8 cellular contexts compared by ENCODE assay signal in genomic region chrX:153967536-153968214, GRCh38. TPM values are rescaled to one million over a fixed set of nuclear protein-coding genes. Genes with fewer than 3 reads are reported as not detected.
DNase-seq lines count a peak whose midpoint lies in the region; ATAC-seq and TF ChIP-seq lines count a peak whose summit lies in the region.
"Had no signal": no experiment of that assay in that cellular context is flagged by ENCODE, and none has a peak within 500 bp of the region (broad histone marks: within the 10 kb centered on the region; RNA-seq: fewer than 3 reads in every experiment).

No MANE protein-coding gene starts in this region.

- no peak overlapping the region for H3K4me3 ChIP-seq in HEK293 (ENCODE audit: low read depth, low read length)
- H3K4me3 ChIP-seq in endodermal cell (ENCODE audit: low read length), result peak overlapping the region; percentile 89
- no peak overlapping the region for H3K4me3 ChIP-seq in thyroid gland (replicated peaks in 1 of 3)

- peaks cover 32% of the 10 kb centered on the region for H3K4me1 Mint-ChIP-seq in endodermal cell
- peaks cover 34% of the 10 kb centered on the region for H3K4me1 Mint-ChIP-seq in stimulated activated effector memory CD8-positive, alpha-beta T cell treated with anti-CD3 and anti-CD28 coated beads, Interleukin-12 subunit alpha, Interleukin-12 subunit beta, amount 100 ng/mL, for 72 hours

- CTCF ChIA-PET in HEK293 (lab: Yijun Ruan, JAX), result interaction anchor here (0.6 to 7.0 kb wide), 10 partner anchors 14 to 506 kb away, joined by 3 to 65 read pairs (median 4); no protein-coding TSS in a partner anchor

- H3K27ac ChIP-seq in HEK293 (ENCODE audit: extremely low read depth, low read depth, low read length) (no peak overlapping the region), endodermal cell (ENCODE audit: low read depth, low read length) (peak overlapping the region; percentile 63), thyroid gland (no peak overlapping the region)
- H3K27ac ChIP-seq: epithelial cell of prostate had no signal

- H3K9me3 Mint-ChIP-seq in endodermal cell, result no peaks in the 10 kb centered on the region
- no peaks in the 10 kb centered on the region for H3K9me3 Mint-ChIP-seq in stimulated activated effector memory CD8-positive, alpha-beta T cell treated with anti-CD3 and anti-CD28 coated beads, Interleukin-12 subunit alpha, Interleukin-12 subunit beta, amount 100 ng/mL, for 72 hours

- H3K36me3 Mint-ChIP-seq in endodermal cell (ENCODE audit: low read depth), result peaks cover 34% of the 10 kb centered on the region
- H3K36me3 Mint-ChIP-seq in stimulated activated effector memory CD8-positive, alpha-beta T cell treated with anti-CD3 and anti-CD28 coated beads, Interleukin-12 subunit alpha, Interleukin-12 subunit beta, amount 100 ng/mL, for 72 hours, result peaks cover 95% of the 10 kb centered on the region

- no peaks in the 10 kb centered on the region for H3K27me3 Mint-ChIP-seq in endodermal cell (ENCODE audit: insufficient read depth)

- H3K36me3 ChIP-seq in HEK293 (ENCODE audit: control insufficient read depth in 2 of 2, insufficient read depth in 1 of 2, low read length in 2 of 2) (peaks cover 5 to 55% of the 10 kb centered on the region in 2 experiments; a peak in 2 of 3 replicates), endodermal cell (ENCODE audit: control insufficient read depth, insufficient read depth, low read length) (peaks cover 20% of the 10 kb centered on the region), thyroid gland (peaks cover 0 to 6% of the 10 kb centered on the region in 2 donors)

- H3K27ac Mint-ChIP-seq in endodermal cell, result peak overlapping the region; percentile 89
- peak overlapping the region; percentile 97 for H3K27ac Mint-ChIP-seq in stimulated activated effector memory CD8-positive, alpha-beta T cell treated with anti-CD3 and anti-CD28 coated beads, Interleukin-12 subunit alpha, Interleukin-12 subunit beta, amount 100 ng/mL, for 72 hours

- H3K9ac ChIP-seq in endodermal cell (ENCODE audit: extremely low read depth, low read length, poor library complexity, severe bottlenecking), result peak overlapping the region; percentile 62

- no peak for TF ChIP-seq CTCF in HEK293 (tag by site-specific recombination; IDR thresholded peaks at IDR 0.05)
- TF ChIP-seq CTCF in endodermal cell (conservative IDR thresholded peaks at IDR 0.05), result no peak
- no peak for TF ChIP-seq CTCF in thyroid gland (IDR thresholded peaks at IDR 0.05)

- peak; percentile 2 for ATAC-seq in stimulated activated effector memory CD8-positive, alpha-beta T cell treated with anti-CD3 and anti-CD28 coated beads, Interleukin-12 subunit alpha, Interleukin-12 subunit beta, amount 100 ng/mL, for 72 hours
- ATAC-seq in HG03135 (IDR thresholded peaks at IDR 0.05; ENCODE audit: unreplicated experiment), result no peak

- peak overlapping the region; percentile 96 for H3K4me3 Mint-ChIP-seq in endodermal cell
- peak overlapping the region; percentile 97 for H3K4me3 Mint-ChIP-seq in stimulated activated effector memory CD8-positive, alpha-beta T cell treated with anti-CD3 and anti-CD28 coated beads, Interleukin-12 subunit alpha, Interleukin-12 subunit beta, amount 100 ng/mL, for 72 hours

- H3K27me3 ChIP-seq in endodermal cell (ENCODE audit: control insufficient read depth, insufficient read depth, low read length, poor library complexity, severe bottlenecking) (no peaks in the 10 kb centered on the region), thyroid gland (no peaks in the 10 kb centered on the region)

- H3K9me3 ChIP-seq in HEK293 (ENCODE audit: control insufficient read depth, insufficient read depth, low read depth, low read length), result no peaks in the 10 kb centered on the region
- H3K9me3 ChIP-seq in endodermal cell (ENCODE audit: control insufficient read depth, low read length), result no peaks in the 10 kb centered on the region
- no peaks in the 10 kb centered on the region for H3K9me3 ChIP-seq in thyroid gland

- POLR2A ChIA-PET in HEK293 (lab: Yijun Ruan, JAX), result interaction anchor here (1.1 to 1.5 kb wide), 2 partner anchors 21 to 28 kb away, joined by 4 to 6 read pairs; no protein-coding TSS in a partner anchor

- WGBS in endodermal cell (ENCODE audit: insufficient coverage in 1 of 2, insufficient read length in 1 of 2), 2 experiments, result 87 to 90% methylated on average over 8 to 16 of the region's 16 CpGs
- 48 to 65% methylated on average over 8 to 16 of the region's 16 CpGs for WGBS in thyroid gland, 2 donors

- peak; percentile 57 for DNase-seq in RPMI8226
- DNase-seq in endodermal cell, result no peak
- DNase-seq in stimulated activated effector memory CD8-positive, alpha-beta T cell treated with anti-CD3 and anti-CD28 coated beads, Interleukin-12 subunit alpha, Interleukin-12 subunit beta, amount 100 ng/mL, for 72 hours (ENCODE audit: low spot score in 2 of 2), result no peak
- no peak for DNase-seq in DMS79 treated with DMSO at 0.1 percent for 48 hours (lab: John Stamatoyannopoulos, UW)
- DNase-seq in thyroid gland, result no peak

- H3K4me1 ChIP-seq in HEK293 (ENCODE audit: control insufficient read depth, insufficient read depth, low read length), result peaks cover 4% of the 10 kb centered on the region; the same call in 1 of the 2 replicates
- H3K4me1 ChIP-seq in endodermal cell (ENCODE audit: control insufficient read depth, insufficient read depth, low read length), result peaks cover 9% of the 10 kb centered on the region
- peaks cover 26 to 34% of the 10 kb centered on the region in 2 donors for H3K4me1 ChIP-seq in thyroid gland

- intact Hi-C loops in thyroid gland (cut with DNase I), result no loop called here

- TF ChIP-seq POLR2A in thyroid gland (IDR thresholded peaks at IDR 0.05), result no peak

TF ChIP-seq in HEK293, 187 proteins besides CTCF, POLR2A, EP300 and RAD21:
- TF ChIP-seq ZNF600 (tag by site-specific recombination; IDR thresholded peaks at IDR 0.05) (peak; percentile 38; the same call in 1 of the 2 replicates), ZNF777 (tag by site-specific recombination; IDR thresholded peaks at IDR 0.05; ENCODE audit: borderline replicate concordance) (no peak), GLI2 (tag by site-specific recombination; IDR thresholded peaks at IDR 0.05; ENCODE audit: borderline replicate concordance, low read depth) (no peak), ZNF560 (tag by site-specific recombination; IDR thresholded peaks at IDR 0.05; ENCODE audit: borderline replicate concordance) (no peak), ZNF585B (tag by site-specific recombination; IDR thresholded peaks at IDR 0.05) (no peak), ZBTB49 (tag by site-specific recombination; IDR thresholded peaks at IDR 0.05; ENCODE audit: low read depth) (no peak), ZNF548 (tag by site-specific recombination; IDR thresholded peaks at IDR 0.05) (no peak), ZNF157 (tag by site-specific recombination; IDR thresholded peaks at IDR 0.05) (no peak)

RNA-seq across cellular contexts. Expression of gene HCFC1, which starts 3.9 kb away (rescaled TPM):
- total RNA-seq in endodermal cell (100 to 1,000 TPM in 1 of 2 donors, 10 to 100 TPM in 1; 93.4 to 112 TPM), thyroid gland (100 to 1,000 TPM in 1 of 4 donors, 10 to 100 TPM in 3; 23.5 to 119 (median 52.3) TPM)
- 60.4 TPM for polyA plus RNA-seq in endodermal cell (2013, experiment 1 of 2)
- 63.4 TPM for polyA plus RNA-seq in endodermal cell (2013, experiment 2 of 2)

RNA-seq across cellular contexts. Expression of gene TMEM187, which starts 4.9 kb away (rescaled TPM):
- total RNA-seq in endodermal cell (1 to 10 TPM; 4.8 to 8.1 TPM), thyroid gland (10 to 100 TPM in 1 of 4 donors, 1 to 10 TPM in 3; 3.8 to 10.7 (median 8.7) TPM)
- polyA plus RNA-seq in endodermal cell (2013, experiment 1 of 2), result 4.8 TPM
- polyA plus RNA-seq in endodermal cell (2013, experiment 2 of 2), result 5.3 TPM

RNA-seq across cellular contexts. Expression of gene RENBP, which starts 23.2 kb away (rescaled TPM):
- 10 to 100 TPM; 12.0 to 17.5 TPM for total RNA-seq in endodermal cell
- 9.5 TPM for polyA plus RNA-seq in endodermal cell (2013, experiment 1 of 2)
- 7.5 TPM for polyA plus RNA-seq in endodermal cell (2013, experiment 2 of 2)
- total RNA-seq in thyroid gland, result 10 to 100 TPM in 1 of 4 donors, 1 to 10 TPM in 3; 3.6 to 16.5 (median 4.4) TPM

RNA-seq across cellular contexts. Expression of gene NAA10, which starts 32.8 kb away (rescaled TPM):
- total RNA-seq in endodermal cell (10 to 100 TPM; 91.6 to 99.3 TPM), thyroid gland (10 to 100 TPM; 58.7 to 89.3 (median 69.7) TPM)
- 99.4 TPM for polyA plus RNA-seq in endodermal cell (2013, experiment 1 of 2)
- 86.3 TPM for polyA plus RNA-seq in endodermal cell (2013, experiment 2 of 2)

RNA-seq across cellular contexts. Expression of gene ARHGAP4, which starts 41.6 kb away (rescaled TPM):
- total RNA-seq in endodermal cell (10 to 100 TPM; 56.0 to 65.0 TPM), thyroid gland (10 to 100 TPM in 2 of 4 donors, 1 to 10 TPM in 2; 6.5 to 37.0 (median 12.2) TPM)
- polyA plus RNA-seq in endodermal cell (2013, experiment 1 of 2), result 10.5 TPM
- polyA plus RNA-seq in endodermal cell (2013, experiment 2 of 2), result 10.0 TPM
